In genomic region chr1:29932626-29933025, GRCh38 we compare ENCODE assay signal across 29 cellular contexts.
"Had no signal": no experiment of that assay in that cellular context is flagged by ENCODE, and none has a peak within 500 bp of the region (broad histone marks: within the 10 kb centered on the region; RNA-seq: fewer than 3 reads in every experiment).

No MANE protein-coding gene starts in this region.

- H3K27ac Mint-ChIP-seq: naive thymus-derived CD4-positive, alpha-beta T cell; natural killer cell; nephron; progenitor cell of endocrine pancreas; stimulated activated memory B cell treated with anti-CD40 and anti-IgM and Interleukin-4, amounts not matched to agents 10 μg/mL and 1 μg/mL and 100 μg/mL, for 72 hours; type B pancreatic cell had no signal

- H3K27ac ChIP-seq: ovary, parathyroid adenoma, psoas muscle, right lobe of liver, sigmoid colon, suprapubic skin, testis, tibial artery, transverse colon, upper lobe of right lung, uterus had no signal

- H3K9me3 ChIP-seq: ovary, psoas muscle, right lobe of liver, sigmoid colon, suprapubic skin, testis, tibial artery, transverse colon, upper lobe of right lung, uterus had no signal

- H3K27me3 ChIP-seq: ovary, right lobe of liver, testis, uterus had no signal

- H3K36me3 Mint-ChIP-seq: naive thymus-derived CD4-positive, alpha-beta T cell; natural killer cell; stimulated activated memory B cell treated with anti-CD40 and anti-IgM and Interleukin-4, amounts not matched to agents 10 μg/mL and 1 μg/mL and 100 μg/mL, for 72 hours; type B pancreatic cell had no signal

- H3K4me3 Mint-ChIP-seq: naive thymus-derived CD4-positive, alpha-beta T cell; natural killer cell; nephron; stimulated activated memory B cell treated with anti-CD40 and anti-IgM and Interleukin-4, amounts not matched to agents 10 μg/mL and 1 μg/mL and 100 μg/mL, for 72 hours; stimulated activated naive CD8-positive, alpha-beta T cell treated with anti-CD3 and anti-CD28 coated beads, Interleukin-15, amount 100 ng/mL, for 72 hours; type B pancreatic cell had no signal

- H3K9me3 Mint-ChIP-seq: naive thymus-derived CD4-positive, alpha-beta T cell; natural killer cell; nephron; stimulated activated memory B cell treated with anti-CD40 and anti-IgM and Interleukin-4, amounts not matched to agents 10 μg/mL and 1 μg/mL and 100 μg/mL, for 72 hours; stimulated activated naive CD8-positive, alpha-beta T cell treated with anti-CD3 and anti-CD28 coated beads, Interleukin-15, amount 100 ng/mL, for 72 hours; type B pancreatic cell had no signal

- H3K36me3 ChIP-seq: ovary, right lobe of liver, sigmoid colon, suprapubic skin, tibial artery, transverse colon, upper lobe of right lung, uterus had no signal

- H3K4me1 Mint-ChIP-seq: naive thymus-derived CD4-positive, alpha-beta T cell; natural killer cell; stimulated activated memory B cell treated with anti-CD40 and anti-IgM and Interleukin-4, amounts not matched to agents 10 μg/mL and 1 μg/mL and 100 μg/mL, for 72 hours; stimulated activated naive CD8-positive, alpha-beta T cell treated with anti-CD3 and anti-CD28 coated beads, Interleukin-15, amount 100 ng/mL, for 72 hours had no signal

- DNase-seq: naive thymus-derived CD4-positive, alpha-beta T cell; natural killer cell; occipital lobe; ovary; psoas muscle; right cardiac atrium; right lobe of liver; small intestine; stimulated activated CD4-positive, alpha-beta T cell treated with anti-CD3 and anti-CD28 coated beads, Interleukin-12 subunit alpha, Interleukin-12 subunit beta, amount 100 ng/mL, for 4 hours; stimulated activated CD4-positive, alpha-beta T cell treated with anti-CD3 and anti-CD28 coated beads, Interleukin-1b, Interleukin-23, amount 100 ng/mL, for 48 hours; stimulated activated CD4-positive, alpha-beta T cell treated with anti-CD3 and anti-CD28 coated beads, Interleukin-4, amount 100 ng/mL, for 1 hour; stimulated activated CD4-positive, alpha-beta T cell treated with anti-CD3 and anti-CD28 coated beads, Interleukin-4, amount 100 ng/mL, for 4 hours; stimulated activated CD8-positive, alpha-beta memory T cell treated with anti-CD3 and anti-CD28 coated beads, Interleukin-4, amount 100 ng/mL, for 48 hours; stimulated activated naive CD4-positive, alpha-beta T cell; stimulated activated naive CD8-positive, alpha-beta T cell treated with anti-CD3 and anti-CD28 coated beads, Interleukin-15, amount 100 ng/mL, for 72 hours; stimulated activated naive CD8-positive, alpha-beta T cell treated with anti-CD3 and anti-CD28 coated beads, Interleukin-15, Interleukin-2, amounts not matched to agents 100 U/mL and 50 U/mL, for 24 hours; substantia nigra; testis; tibial artery; transverse colon; upper lobe of right lung; uterus had no signal

- FAIRE-seq: small intestine had no signal

- H3K4me3 ChIP-seq: ovary, psoas muscle, right lobe of liver, sigmoid colon, suprapubic skin, testis, tibial artery, transverse colon, upper lobe of right lung, uterus had no signal

- H3K4me1 ChIP-seq: parathyroid adenoma, psoas muscle, right lobe of liver, sigmoid colon, suprapubic skin, testis, tibial artery, transverse colon, upper lobe of right lung, uterus had no signal

- H3K9ac ChIP-seq: parathyroid adenoma had no signal
